Comparison of ENCODE assay signal across 4 cellular contexts in genomic region chr11:31807791-31808074, GRCh38.
A peak's percentile ranks its signal among the peaks of the same experiment; 100 is the strongest.
TF ChIP-seq lines count a peak whose summit lies in the region.

No MANE protein-coding gene starts in this region.

TF ChIP-seq in GM23338, 12 proteins besides CTCF, POLR2A, EP300 and RAD21:
- TF ChIP-seq EZH2 (IDR thresholded peaks at IDR 0.05; ENCODE audit: low read depth, unreplicated experiment), result peak; percentile 74
- no peak for TF ChIP-seq ZNF114 (CRISPR knock-in tag; IDR thresholded peaks at IDR 0.05)

TF ChIP-seq in WTC11, 78 proteins besides CTCF, POLR2A, EP300 and RAD21:
- TF ChIP-seq ZNF416 (CRISPR knock-in tag; IDR thresholded peaks at IDR 0.05) (no peak), STAT6 (CRISPR knock-in tag; conservative IDR thresholded peaks at IDR 0.05; ENCODE audit: low read depth) (no peak), SMAD4 (CRISPR knock-in tag; IDR thresholded peaks at IDR 0.05) (no peak), GABPB1 (CRISPR knock-in tag; IDR thresholded peaks at IDR 0.05) (no peak)
- TF ChIP-seq, protein P1, sequence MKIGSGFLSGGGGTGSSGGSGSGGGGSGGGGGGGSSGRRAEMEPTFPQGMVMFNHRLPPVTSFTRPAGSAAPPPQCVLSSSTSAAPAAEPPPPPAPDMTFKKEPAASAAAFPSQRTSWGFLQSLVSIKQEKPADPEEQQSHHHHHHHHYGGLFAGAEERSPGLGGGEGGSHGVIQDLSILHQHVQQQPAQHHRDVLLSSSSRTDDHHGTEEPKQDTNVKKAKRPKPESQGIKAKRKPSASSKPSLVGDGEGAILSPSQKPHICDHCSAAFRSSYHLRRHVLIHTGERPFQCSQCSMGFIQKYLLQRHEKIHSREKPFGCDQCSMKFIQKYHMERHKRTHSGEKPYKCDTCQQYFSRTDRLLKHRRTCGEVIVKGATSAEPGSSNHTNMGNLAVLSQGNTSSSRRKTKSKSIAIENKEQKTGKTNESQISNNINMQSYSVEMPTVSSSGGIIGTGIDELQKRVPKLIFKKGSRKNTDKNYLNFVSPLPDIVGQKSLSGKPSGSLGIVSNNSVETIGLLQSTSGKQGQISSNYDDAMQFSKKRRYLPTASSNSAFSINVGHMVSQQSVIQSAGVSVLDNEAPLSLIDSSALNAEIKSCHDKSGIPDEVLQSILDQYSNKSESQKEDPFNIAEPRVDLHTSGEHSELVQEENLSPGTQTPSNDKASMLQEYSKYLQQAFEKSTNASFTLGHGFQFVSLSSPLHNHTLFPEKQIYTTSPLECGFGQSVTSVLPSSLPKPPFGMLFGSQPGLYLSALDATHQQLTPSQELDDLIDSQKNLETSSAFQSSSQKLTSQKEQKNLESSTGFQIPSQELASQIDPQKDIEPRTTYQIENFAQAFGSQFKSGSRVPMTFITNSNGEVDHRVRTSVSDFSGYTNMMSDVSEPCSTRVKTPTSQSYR (CRISPR knock-in tag; IDR thresholded peaks at IDR 0.05), result no peak

TF ChIP-seq in H1, 55 proteins besides CTCF, POLR2A, EP300 and RAD21:
- TF ChIP-seq RNF2 (IDR thresholded peaks at IDR 0.05; ENCODE audit: borderline replicate concordance, low read depth, low read length, missing control alignments, poor library complexity, severe bottlenecking) (peak; percentile 50), CBX8 (IDR thresholded peaks at IDR 0.05; ENCODE audit: borderline replicate concordance, low read depth, low read length) (peak; percentile 17; the same call in 1 of the 2 replicates), HDAC6 (IDR thresholded peaks at IDR 0.05; ENCODE audit: low read depth, low read length) (no peak)

TF ChIP-seq in neural cell, 6 proteins besides CTCF, POLR2A, EP300 and RAD21:
- TF ChIP-seq MXI1 (conservative IDR thresholded peaks at IDR 0.05; ENCODE audit: poor library complexity, severe bottlenecking) (no peak), POLR2AphosphoS5 (IDR thresholded peaks at IDR 0.05) (no peak)
- TF ChIP-seq, protein P2, sequence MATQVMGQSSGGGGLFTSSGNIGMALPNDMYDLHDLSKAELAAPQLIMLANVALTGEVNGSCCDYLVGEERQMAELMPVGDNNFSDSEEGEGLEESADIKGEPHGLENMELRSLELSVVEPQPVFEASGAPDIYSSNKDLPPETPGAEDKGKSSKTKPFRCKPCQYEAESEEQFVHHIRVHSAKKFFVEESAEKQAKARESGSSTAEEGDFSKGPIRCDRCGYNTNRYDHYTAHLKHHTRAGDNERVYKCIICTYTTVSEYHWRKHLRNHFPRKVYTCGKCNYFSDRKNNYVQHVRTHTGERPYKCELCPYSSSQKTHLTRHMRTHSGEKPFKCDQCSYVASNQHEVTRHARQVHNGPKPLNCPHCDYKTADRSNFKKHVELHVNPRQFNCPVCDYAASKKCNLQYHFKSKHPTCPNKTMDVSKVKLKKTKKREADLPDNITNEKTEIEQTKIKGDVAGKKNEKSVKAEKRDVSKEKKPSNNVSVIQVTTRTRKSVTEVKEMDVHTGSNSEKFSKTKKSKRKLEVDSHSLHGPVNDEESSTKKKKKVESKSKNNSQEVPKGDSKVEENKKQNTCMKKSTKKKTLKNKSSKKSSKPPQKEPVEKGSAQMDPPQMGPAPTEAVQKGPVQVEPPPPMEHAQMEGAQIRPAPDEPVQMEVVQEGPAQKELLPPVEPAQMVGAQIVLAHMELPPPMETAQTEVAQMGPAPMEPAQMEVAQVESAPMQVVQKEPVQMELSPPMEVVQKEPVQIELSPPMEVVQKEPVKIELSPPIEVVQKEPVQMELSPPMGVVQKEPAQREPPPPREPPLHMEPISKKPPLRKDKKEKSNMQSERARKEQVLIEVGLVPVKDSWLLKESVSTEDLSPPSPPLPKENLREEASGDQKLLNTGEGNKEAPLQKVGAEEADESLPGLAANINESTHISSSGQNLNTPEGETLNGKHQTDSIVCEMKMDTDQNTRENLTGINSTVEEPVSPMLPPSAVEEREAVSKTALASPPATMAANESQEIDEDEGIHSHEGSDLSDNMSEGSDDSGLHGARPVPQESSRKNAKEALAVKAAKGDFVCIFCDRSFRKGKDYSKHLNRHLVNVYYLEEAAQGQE (IDR thresholded peaks at IDR 0.05; ENCODE audit: borderline replicate concordance), result no peak
